ENCODE assay signal across 31 cellular contexts in genomic region chrX:118240359-118240758, GRCh38.
DNase-seq lines count a peak whose midpoint lies in the region; ATAC-seq, FAIRE-seq and TF ChIP-seq lines count a peak whose summit lies in the region.
"Had no signal": no experiment of that assay in that cellular context is flagged by ENCODE, and none has a peak within 500 bp of the region (broad histone marks: within the 10 kb centered on the region; RNA-seq: fewer than 3 reads in every experiment).

No MANE protein-coding gene starts in this region.

- H3K36me3 ChIP-seq in SJCRH30 (no peaks in the 10 kb centered on the region), gastroesophageal sphincter (no peaks in the 10 kb centered on the region), osteoblast (ENCODE audit: insufficient read depth, low read length) (no peaks in the 10 kb centered on the region), mesendoderm (ENCODE audit: control insufficient read depth, insufficient read depth, low read length) (no peaks in the 10 kb centered on the region)
- H3K36me3 ChIP-seq: BE2C, HAP-1, ovary, stomach had no signal

- 20 to 27% methylated on average over 1 to 2 of the region's 2 CpGs for WGBS in gastroesophageal sphincter (ENCODE audit: low coverage in 1 of 2), 2 donors
- WGBS in mesendoderm (ENCODE audit: extremely low coverage, insufficient coverage, low lambda C conversion rate) = no CpG with 5 or more reads among the region's 2 CpGs

- no peak overlapping the region for H2BK15ac ChIP-seq in mesendoderm (replicated peaks; ENCODE audit: low read depth)

- H3K56ac ChIP-seq in mesendoderm (ENCODE audit: low read length) = no peak overlapping the region

- H3K27ac ChIP-seq in SJCRH30 (peak overlapping the region; percentile 86), gastroesophageal sphincter (peak overlapping the region in 3 of 4 donors; percentile 29 to 50 (median 37)), osteoblast (ENCODE audit: low read depth, low read length) (no peak overlapping the region), mesendoderm (ENCODE audit: low read depth, low read length) (no peak overlapping the region)
- H3K27ac ChIP-seq: body of pancreas, stomach, VCaP had no signal

- no peak overlapping the region for H3K4ac ChIP-seq in mesendoderm (ENCODE audit: low read depth, low read length)

- no peaks in the 10 kb centered on the region for H3K27me3 ChIP-seq in SJCRH30
- H3K27me3 ChIP-seq in gastroesophageal sphincter = no peaks in the 10 kb centered on the region
- no peaks in the 10 kb centered on the region for H3K27me3 ChIP-seq in osteoblast (ENCODE audit: insufficient read depth, low read length)
- H3K27me3 ChIP-seq in mesendoderm (ENCODE audit: insufficient read depth, low read length, poor library complexity) = no peaks in the 10 kb centered on the region
- H3K27me3 ChIP-seq: BE2C, body of pancreas, ovary, stomach had no signal

- no peak for TF ChIP-seq EP300 in gastroesophageal sphincter (IDR thresholded peaks at IDR 0.05)

- TF ChIP-seq POLR2A in gastroesophageal sphincter (IDR thresholded peaks at IDR 0.05) = no peak
- no peak for TF ChIP-seq POLR2A in H54 (IDR thresholded peaks at IDR 0.05; ENCODE audit: low read depth, low read length)

- no peak overlapping the region for H2BK120ac ChIP-seq in mesendoderm (ENCODE audit: low read depth, low read length)

- H2BK5ac ChIP-seq in mesendoderm (ENCODE audit: low read length) = no peak overlapping the region

- H3K4me1 ChIP-seq in SJCRH30 (peaks cover 30% of the 10 kb centered on the region), gastroesophageal sphincter (peaks cover 0 to 14% (median 4%) of the 10 kb centered on the region in 3 donors), osteoblast (ENCODE audit: insufficient read depth, low read length) (no peaks in the 10 kb centered on the region), mesendoderm (ENCODE audit: control insufficient read depth, low read depth, low read length) (no peaks in the 10 kb centered on the region)
- H3K4me1 ChIP-seq: BE2C, body of pancreas, HAP-1 had no signal

- no peak overlapping the region for H2AFZ ChIP-seq in osteoblast (ENCODE audit: low read length)

- H3K23ac ChIP-seq in mesendoderm (ENCODE audit: low read length) = no peak overlapping the region

- DNase-seq in DMS 273 (lab: John Stamatoyannopoulos, UW; ENCODE audit: unreplicated experiment) = peak; percentile 88
- peak; percentile 81 to 90 for DNase-seq in SJCRH30
- peak; percentile 42 for DNase-seq in osteoblast (ENCODE audit: insufficient read length, low spot score, missing footprints)
- DNase-seq in stimulated activated CD4-positive, alpha-beta T cell treated with anti-CD3 and anti-CD28 coated beads, Interleukin-1b, Interleukin-23, amount 100 ng/mL, for 48 hours = no peak
- DNase-seq in mesendoderm = no peak
- DNase-seq in H54 (ENCODE audit: insufficient read length, low spot score) = no peak
- DNase-seq: activated CD4-positive, alpha-beta T cell treated with anti-CD3 and anti-CD28 coated beads for 36 hours; activated CD8-positive, alpha-beta memory T cell treated with anti-CD3 and anti-CD28 coated beads, Interleukin-2, amount 50 U/mL, for 48 hours; activated CD8-positive, alpha-beta T cell treated with anti-CD3 and anti-CD28 coated beads for 36 hours; activated naive CD4-positive, alpha-beta T cell treated with Interleukin-2 at 50 U/mL for 16 hours; BE2C; body of pancreas; CD8-positive, alpha-beta memory T cell; DMS153; KG1; kidney glomerular epithelial cell; mucosa of descending colon; NCI-H1694 treated with DMSO at 0.1 percent for 48 hours; NCI-H526 treated with DMSO at 0.1 percent for 48 hours; SHP77 treated with DMSO at 0.1 percent for 48 hours; stimulated activated CD4-positive, alpha-beta T cell treated with anti-CD3 and anti-CD28 coated beads, Interleukin-2, amount 100 ng/mL, for 48 hours; stomach; SW 1271; T-helper 9 cell had no signal

- no peak overlapping the region for H3K18ac ChIP-seq in mesendoderm (ENCODE audit: low read length)

- H3K4me2 ChIP-seq in osteoblast (ENCODE audit: insufficient read depth, low read length) (no peak overlapping the region), mesendoderm (ENCODE audit: low read length) (no peak overlapping the region)

- peak; percentile 5 for ATAC-seq in gastroesophageal sphincter
- ATAC-seq: activated CD4-positive, alpha-beta T cell treated with anti-CD3 and anti-CD28 coated beads for 36 hours; activated CD8-positive, alpha-beta T cell treated with anti-CD3 and anti-CD28 coated beads for 36 hours; body of pancreas; GM12878; mucosa of descending colon had no signal

- no peak for FAIRE-seq in H54 (lab: Jason Lieb, UNC)
- FAIRE-seq: GM12878, urothelium cell line had no signal

- no peak overlapping the region for H4K5ac ChIP-seq in mesendoderm (ENCODE audit: low read length)

- H2AK5ac ChIP-seq in mesendoderm (ENCODE audit: low read length) = no peak overlapping the region

- no peak overlapping the region for H3K9ac ChIP-seq in mesendoderm (ENCODE audit: low read length)

- peak overlapping the region; percentile 29 for H3K4me3 ChIP-seq in SJCRH30
- no peak overlapping the region for H3K4me3 ChIP-seq in gastroesophageal sphincter
- H3K4me3 ChIP-seq in osteoblast (ENCODE audit: insufficient read depth, low read length) = no peak overlapping the region
- no peak overlapping the region for H3K4me3 ChIP-seq in mesendoderm (ENCODE audit: low read length)
- H3K4me3 ChIP-seq: body of pancreas, GM12878, HAP-1, lung, mucosa of descending colon, ovary, stomach had no signal

- H4K20me1 ChIP-seq in osteoblast (ENCODE audit: insufficient read depth, low read length) = no peaks in the 10 kb centered on the region

- H3K79me1 ChIP-seq in mesendoderm (ENCODE audit: low read length) = no peaks in the 10 kb centered on the region

- no peak overlapping the region for H4K8ac ChIP-seq in mesendoderm (ENCODE audit: low read depth, low read length)

- no peaks in the 10 kb centered on the region; the same call in 1 of the 2 replicates for H3K9me3 ChIP-seq in SJCRH30 (replicated peaks)
- H3K9me3 ChIP-seq in gastroesophageal sphincter = no peaks in the 10 kb centered on the region
- no peaks in the 10 kb centered on the region for H3K9me3 ChIP-seq in osteoblast (ENCODE audit: low read depth, low read length)
- H3K9me3 ChIP-seq: BE2C, body of pancreas, mucosa of descending colon, ovary had no signal

- TF ChIP-seq CTCF in gastroesophageal sphincter (IDR thresholded peaks at IDR 0.05) (no peak), osteoblast (IDR thresholded peaks at IDR 0.05; ENCODE audit: extremely low read depth, low read depth, low read length) (no peak)

- H3K79me2 ChIP-seq in osteoblast (ENCODE audit: insufficient read depth, low read length) = no peaks in the 10 kb centered on the region
- no peaks in the 10 kb centered on the region for H3K79me2 ChIP-seq in mesendoderm (ENCODE audit: control insufficient read depth, insufficient read depth, low read length)

Comparison
In these comparisons a context has a peak if more than half of its experiments do, and no peak if none do; other contexts are left out.
1. DNase-seq: peak in DMS 273 (single experiment), SJCRH30 (2 of 2) and osteoblast (single experiment); none in stimulated activated CD4-positive, alpha-beta T cell treated with anti-CD3 and anti-CD28 coated beads, Interleukin-1b, Interleukin-23, amount 100 ng/mL, for 48 hours (single experiment), mesendoderm (single experiment) and H54 (single experiment).
2. H3K27ac ChIP-seq: peak in SJCRH30 (single experiment) and gastroesophageal sphincter (3 of 4); none in osteoblast (single experiment) and mesendoderm (single experiment).